In genomic region chr16:397736-398332, GRCh38 we compare ENCODE assay signal across 9 cellular contexts.
DNase-seq lines count a peak whose midpoint lies in the region; TF ChIP-seq lines count a peak whose summit lies in the region.
"Had no signal": no experiment of that assay in that cellular context is flagged by ENCODE, and none has a peak within 500 bp of the region (broad histone marks: within the 10 kb centered on the region; RNA-seq: fewer than 3 reads in every experiment).

No MANE protein-coding gene starts in this region.

- peaks cover 15% of the 10 kb centered on the region for H3K36me3 ChIP-seq in iPS-18a (ENCODE audit: control insufficient read depth, low read depth, low read length)

- no peaks in the 10 kb centered on the region for H3K27me3 ChIP-seq in iPS-18a (ENCODE audit: control insufficient read depth, insufficient read depth, low read length)

- no peaks in the 10 kb centered on the region for H3K9me3 ChIP-seq in iPS-18a (ENCODE audit: control insufficient read depth, low read depth, low read length)

- DNase-seq in NCI-H1092 (lab: John Stamatoyannopoulos, UW) = peak; percentile 18
- no peak for DNase-seq in NCI-H1092 treated with DMSO at 0.1 percent for 48 hours (lab: John Stamatoyannopoulos, UW)
- peak; percentile 45 for DNase-seq in NOMO-1 treated with dmso at 0.1 percent for 144 hours (lab: John Stamatoyannopoulos, UW; ENCODE audit: unreplicated experiment)
- peak; percentile 59 for DNase-seq in astrocyte of the spinal cord (ENCODE audit: low read depth, low spot score)
- no peak for DNase-seq in skeletal muscle cell (ENCODE audit: low read depth)
- DNase-seq in HuH-7.5 (ENCODE audit: low spot score) = no peak
- DNase-seq in NCI-H345 treated with DMSO at 0.1 percent for 48 hours (lab: John Stamatoyannopoulos, UW; ENCODE audit: unreplicated experiment) = no peak

- no peak overlapping the region for H3K4me3 ChIP-seq in astrocyte of the spinal cord (ENCODE audit: low read depth, low read length)
- H3K4me3 ChIP-seq in iPS-18a (ENCODE audit: low read length) = peak overlapping the region; percentile 52
- peak overlapping the region; percentile 29 for H3K4me3 ChIP-seq in skeletal muscle cell (ENCODE audit: low read depth, low read length)

- in situ Hi-C loops in astrocyte of the spinal cord (cut with HindIII; ENCODE audit: low sequenced_read_pairs) = no loop called here

- peaks cover 11% of the 10 kb centered on the region for H3K4me1 ChIP-seq in iPS-18a (ENCODE audit: control insufficient read depth, low read depth, low read length)

- no peak overlapping the region for H3K9ac ChIP-seq in iPS-18a (ENCODE audit: low read length)

- TF ChIP-seq CTCF in astrocyte of the spinal cord (IDR thresholded peaks at IDR 0.05; ENCODE audit: low read depth, low read length) = peak; percentile 45

- no peak overlapping the region for H3K27ac ChIP-seq in iPS-18a (ENCODE audit: low read length)
- H3K27ac ChIP-seq: C4-2B had no signal

Comparison
In these comparisons a context has a peak if more than half of its experiments do, and no peak if none do; other contexts are left out.
1. DNase-seq: peak in NCI-H1092 (single experiment), NOMO-1 treated with dmso at 0.1 percent for 144 hours (single experiment) and astrocyte of the spinal cord (single experiment); none in NCI-H1092 treated with DMSO at 0.1 percent for 48 hours (single experiment), skeletal muscle cell (single experiment), HuH-7.5 (single experiment) and NCI-H345 treated with DMSO at 0.1 percent for 48 hours (single experiment).